ENCODE assay signal across 9 cellular contexts in genomic region chr2:97712175-97712574, GRCh38. TPM values are rescaled to one million over a fixed set of nuclear protein-coding genes. Genes with fewer than 3 reads are reported as not detected.
DNase-seq lines count a peak whose midpoint lies in the region; ATAC-seq and TF ChIP-seq lines count a peak whose summit lies in the region.
"Not testable (repeated sequence)": the region's sequence is repeated elsewhere in the genome, so short reads cannot be mapped to it uniquely, and the experiment has no call there.
"Had no signal": no experiment of that assay in that cellular context is flagged by ENCODE, and none has a peak within 500 bp of the region (broad histone marks: within the 10 kb centered on the region; RNA-seq: fewer than 3 reads in every experiment).

No MANE protein-coding gene starts in this region.

- not testable (repeated sequence) for H4K20me1 ChIP-seq in BLaER1 treated with 17β-estradiol and CSF1 and Interleukin-3, amounts not matched to agents 10 nM and 100 nM

- peak overlapping the region in 1 of 10 experiments; percentile 62; a peak in 1 of 20 replicates for H3K4me3 ChIP-seq in BLaER1 treated with 17β-estradiol and CSF1 and Interleukin-3, amounts not matched to agents 10 nM and 100 nM
- not testable (repeated sequence) for H3K4me3 ChIP-seq in mesendoderm (ENCODE audit: low read length)

- peaks cover 35% of the 10 kb centered on the region for H3K36me3 Mint-ChIP-seq in activated CD4-positive, alpha-beta T cell treated with anti-CD3 and anti-CD28 coated beads, Interleukin-2, amount 10 ng/mL, durations not matched to agents 24 days and 14 days (ENCODE audit: low read depth)
- H3K36me3 Mint-ChIP-seq in activated T-helper 1 cell treated with anti-CD3 and anti-CD28 coated beads, Interleukin-12 subunit alpha, Interleukin-12 subunit beta, Interleukin-2, Interleukin-4 antibody, amounts not matched to agents 30 ng/mL and 10 ng/mL and 1 ng/mL, durations not matched to agents 14 hours and 24 hours and 36 hours (ENCODE audit: low read depth), result peaks cover 33% of the 10 kb centered on the region
- peaks cover 34% of the 10 kb centered on the region for H3K36me3 Mint-ChIP-seq in activated naive CD8-positive, alpha-beta T cell treated with anti-CD3 and anti-CD28 coated beads, Interleukin-2, amount 50 U/mL, for 24 hours (ENCODE audit: low read depth)
- not testable (repeated sequence) for H3K36me3 Mint-ChIP-seq in neural crest cell (ENCODE audit: low read depth)

- not testable (repeated sequence) for DNase-seq in activated CD4-positive, alpha-beta T cell treated with anti-CD3 and anti-CD28 coated beads, Interleukin-2, amount 10 ng/mL, durations not matched to agents 24 days and 14 days; activated T-helper 1 cell treated with anti-CD3 and anti-CD28 coated beads, Interleukin-12 subunit alpha, Interleukin-12 subunit beta, Interleukin-2, Interleukin-4 antibody, amounts not matched to agents 30 ng/mL and 10 ng/mL and 1 ng/mL, durations not matched to agents 14 hours and 24 hours and 36 hours (ENCODE audit: low spot score); activated naive CD8-positive, alpha-beta T cell treated with anti-CD3 and anti-CD28 coated beads, Interleukin-2, amount 50 U/mL, for 24 hours; neural crest cell (ENCODE audit: low read depth, low spot score); stimulated activated naive CD8-positive, alpha-beta T cell treated with anti-CD3 and anti-CD28 coated beads, Interleukin-15, amount 100 ng/mL, for 72 hours
- peak; percentile 82 for DNase-seq in mesendoderm

- H2BK120ac ChIP-seq in mesendoderm (ENCODE audit: low read depth, low read length), result peak overlapping the region; percentile 93

- H3K27ac ChIP-seq in BLaER1 treated with 17β-estradiol and CSF1 and Interleukin-3, amounts not matched to agents 10 nM and 100 nM, result peak overlapping the region in 9 of 11 experiments; percentile 87 to 99 (median 95); a peak in 18 of 22 replicates
- peak overlapping the region; percentile 98 for H3K27ac ChIP-seq in KOPT-K1 (ENCODE audit: low read depth, low read length, poor library complexity, severe bottlenecking)
- peak overlapping the region; percentile 81 for H3K27ac ChIP-seq in mesendoderm (ENCODE audit: low read depth, low read length)

- TF ChIP-seq CTCF in neural crest cell (conservative IDR thresholded peaks at IDR 0.05), result not testable (repeated sequence)

- not testable (repeated sequence) for H2BK15ac ChIP-seq in mesendoderm (replicated peaks; ENCODE audit: low read depth)

- H3K79me2 ChIP-seq in mesendoderm (ENCODE audit: control insufficient read depth, insufficient read depth, low read length), result not testable (repeated sequence)

- not testable (repeated sequence) for H3K23ac ChIP-seq in mesendoderm (ENCODE audit: low read length)

- no CpG with 5 or more reads among the region's 9 CpGs for WGBS in mesendoderm (ENCODE audit: extremely low coverage, insufficient coverage, low lambda C conversion rate)

- H4K5ac ChIP-seq in mesendoderm (ENCODE audit: low read length), result not testable (repeated sequence)

- H3K9me3 Mint-ChIP-seq in activated CD4-positive, alpha-beta T cell treated with anti-CD3 and anti-CD28 coated beads, Interleukin-2, amount 10 ng/mL, durations not matched to agents 24 days and 14 days; activated T-helper 1 cell treated with anti-CD3 and anti-CD28 coated beads, Interleukin-12 subunit alpha, Interleukin-12 subunit beta, Interleukin-2, Interleukin-4 antibody, amounts not matched to agents 30 ng/mL and 10 ng/mL and 1 ng/mL, durations not matched to agents 14 hours and 24 hours and 36 hours; activated naive CD8-positive, alpha-beta T cell treated with anti-CD3 and anti-CD28 coated beads, Interleukin-2, amount 50 U/mL, for 24 hours; neural crest cell; stimulated activated naive CD8-positive, alpha-beta T cell treated with anti-CD3 and anti-CD28 coated beads, Interleukin-15, amount 100 ng/mL, for 72 hours: not testable (repeated sequence)

- not testable (repeated sequence) for H3K36me3 ChIP-seq in BLaER1 treated with 17β-estradiol and CSF1 and Interleukin-3, amounts not matched to agents 10 nM and 100 nM; mesendoderm (ENCODE audit: control insufficient read depth, insufficient read depth, low read length)
- peaks cover 27% of the 10 kb centered on the region for H3K36me3 ChIP-seq in KOPT-K1 (ENCODE audit: insufficient read depth, low read length)

- not testable (repeated sequence) for ATAC-seq in activated naive CD8-positive, alpha-beta T cell treated with anti-CD3 and anti-CD28 coated beads, Interleukin-2, amount 50 U/mL, for 24 hours; stimulated activated naive CD8-positive, alpha-beta T cell treated with anti-CD3 and anti-CD28 coated beads, Interleukin-15, amount 100 ng/mL, for 72 hours

- peak overlapping the region; percentile 100 for H3K27ac Mint-ChIP-seq in activated CD4-positive, alpha-beta T cell treated with anti-CD3 and anti-CD28 coated beads, Interleukin-2, amount 10 ng/mL, durations not matched to agents 24 days and 14 days
- peak overlapping the region; percentile 99 for H3K27ac Mint-ChIP-seq in activated T-helper 1 cell treated with anti-CD3 and anti-CD28 coated beads, Interleukin-12 subunit alpha, Interleukin-12 subunit beta, Interleukin-2, Interleukin-4 antibody, amounts not matched to agents 30 ng/mL and 10 ng/mL and 1 ng/mL, durations not matched to agents 14 hours and 24 hours and 36 hours
- H3K27ac Mint-ChIP-seq in activated naive CD8-positive, alpha-beta T cell treated with anti-CD3 and anti-CD28 coated beads, Interleukin-2, amount 50 U/mL, for 24 hours, result peak overlapping the region; percentile 100
- H3K27ac Mint-ChIP-seq in neural crest cell (ENCODE audit: unreplicated experiment), result peak overlapping the region; percentile 19
- H3K27ac Mint-ChIP-seq in stimulated activated naive CD8-positive, alpha-beta T cell treated with anti-CD3 and anti-CD28 coated beads, Interleukin-15, amount 100 ng/mL, for 72 hours, result peak overlapping the region; percentile 23 to 99

- not testable (repeated sequence) for H4K8ac ChIP-seq in mesendoderm (ENCODE audit: low read depth, low read length)

- peak overlapping the region; percentile 61 to 98 (median 92); a peak in 21 of 22 replicates for H3K4me2 ChIP-seq in BLaER1 treated with 17β-estradiol and CSF1 and Interleukin-3, amounts not matched to agents 10 nM and 100 nM
- H3K4me2 ChIP-seq in mesendoderm (ENCODE audit: low read length), result not testable (repeated sequence)

- H3K27me3 Mint-ChIP-seq in activated CD4-positive, alpha-beta T cell treated with anti-CD3 and anti-CD28 coated beads, Interleukin-2, amount 10 ng/mL, durations not matched to agents 24 days and 14 days; activated T-helper 1 cell treated with anti-CD3 and anti-CD28 coated beads, Interleukin-12 subunit alpha, Interleukin-12 subunit beta, Interleukin-2, Interleukin-4 antibody, amounts not matched to agents 30 ng/mL and 10 ng/mL and 1 ng/mL, durations not matched to agents 14 hours and 24 hours and 36 hours (ENCODE audit: insufficient read depth); activated naive CD8-positive, alpha-beta T cell treated with anti-CD3 and anti-CD28 coated beads, Interleukin-2, amount 50 U/mL, for 24 hours; neural crest cell (ENCODE audit: low read depth); stimulated activated naive CD8-positive, alpha-beta T cell treated with anti-CD3 and anti-CD28 coated beads, Interleukin-15, amount 100 ng/mL, for 72 hours: not testable (repeated sequence)

- H3K4me1 Mint-ChIP-seq in activated CD4-positive, alpha-beta T cell treated with anti-CD3 and anti-CD28 coated beads, Interleukin-2, amount 10 ng/mL, durations not matched to agents 24 days and 14 days, result peaks cover 60% of the 10 kb centered on the region
- H3K4me1 Mint-ChIP-seq in activated T-helper 1 cell treated with anti-CD3 and anti-CD28 coated beads, Interleukin-12 subunit alpha, Interleukin-12 subunit beta, Interleukin-2, Interleukin-4 antibody, amounts not matched to agents 30 ng/mL and 10 ng/mL and 1 ng/mL, durations not matched to agents 14 hours and 24 hours and 36 hours (ENCODE audit: low read depth), result peaks cover 58% of the 10 kb centered on the region
- H3K4me1 Mint-ChIP-seq in activated naive CD8-positive, alpha-beta T cell treated with anti-CD3 and anti-CD28 coated beads, Interleukin-2, amount 50 U/mL, for 24 hours, result peaks cover 66% of the 10 kb centered on the region
- H3K4me1 Mint-ChIP-seq in neural crest cell, result not testable (repeated sequence)
- peaks cover 69% of the 10 kb centered on the region for H3K4me1 Mint-ChIP-seq in stimulated activated naive CD8-positive, alpha-beta T cell treated with anti-CD3 and anti-CD28 coated beads, Interleukin-15, amount 100 ng/mL, for 72 hours

- peak overlapping the region; percentile 86 for H3K56ac ChIP-seq in mesendoderm (ENCODE audit: low read length)

- peak overlapping the region; percentile 92 for H3K18ac ChIP-seq in mesendoderm (ENCODE audit: low read length)

- not testable (repeated sequence) for H2AK5ac ChIP-seq in mesendoderm (ENCODE audit: low read length)

- peaks cover 34 to 100% (median 98%) of the 10 kb centered on the region in 10 experiments for H3K4me1 ChIP-seq in BLaER1 treated with 17β-estradiol and CSF1 and Interleukin-3, amounts not matched to agents 10 nM and 100 nM
- peaks cover 12% of the 10 kb centered on the region for H3K4me1 ChIP-seq in mesendoderm (ENCODE audit: control insufficient read depth, low read depth, low read length)

- not testable (repeated sequence) for H3K27me3 ChIP-seq in BLaER1 treated with 17β-estradiol and CSF1 and Interleukin-3, amounts not matched to agents 10 nM and 100 nM; mesendoderm (ENCODE audit: insufficient read depth, low read length, poor library complexity)

- H3K4me3 Mint-ChIP-seq in activated CD4-positive, alpha-beta T cell treated with anti-CD3 and anti-CD28 coated beads, Interleukin-2, amount 10 ng/mL, durations not matched to agents 24 days and 14 days, result peak overlapping the region; percentile 92
- H3K4me3 Mint-ChIP-seq in activated T-helper 1 cell treated with anti-CD3 and anti-CD28 coated beads, Interleukin-12 subunit alpha, Interleukin-12 subunit beta, Interleukin-2, Interleukin-4 antibody, amounts not matched to agents 30 ng/mL and 10 ng/mL and 1 ng/mL, durations not matched to agents 14 hours and 24 hours and 36 hours, result peak overlapping the region; percentile 94
- peak overlapping the region; percentile 97 for H3K4me3 Mint-ChIP-seq in activated naive CD8-positive, alpha-beta T cell treated with anti-CD3 and anti-CD28 coated beads, Interleukin-2, amount 50 U/mL, for 24 hours
- not testable (repeated sequence) for H3K4me3 Mint-ChIP-seq in neural crest cell
- peak overlapping the region; percentile 92 to 98 for H3K4me3 Mint-ChIP-seq in stimulated activated naive CD8-positive, alpha-beta T cell treated with anti-CD3 and anti-CD28 coated beads, Interleukin-15, amount 100 ng/mL, for 72 hours

- H3K4ac ChIP-seq in mesendoderm (ENCODE audit: low read depth, low read length), result peak overlapping the region; percentile 96

- peak overlapping the region in 8 of 11 experiments; percentile 85 to 95 (median 90); a peak in 16 of 22 replicates for H3K9ac ChIP-seq in BLaER1 treated with 17β-estradiol and CSF1 and Interleukin-3, amounts not matched to agents 10 nM and 100 nM
- H3K9ac ChIP-seq in mesendoderm (ENCODE audit: low read length), result not testable (repeated sequence)

- intact Hi-C loops in activated CD4-positive, alpha-beta T cell treated with anti-CD3 and anti-CD28 coated beads, Interleukin-2, amount 10 ng/mL, durations not matched to agents 24 days and 14 days (cut with micrococcal nuclease), result loop anchor here (10.0 kb wide), 1 partner anchor 283 kb away; the partner anchor contains the start of gene TMEM131
- intact Hi-C loops in activated T-helper 1 cell treated with anti-CD3 and anti-CD28 coated beads, Interleukin-12 subunit alpha, Interleukin-12 subunit beta, Interleukin-2, Interleukin-4 antibody, amounts not matched to agents 30 ng/mL and 10 ng/mL and 1 ng/mL, durations not matched to agents 14 hours and 24 hours and 36 hours (cut with micrococcal nuclease), result loop anchor here (5.0 kb wide), 1 partner anchor 895 kb away; the partner anchor contains the start of genes COA5 and UNC50

- H3K9me3 ChIP-seq in BLaER1 treated with 17β-estradiol and CSF1 and Interleukin-3, amounts not matched to agents 10 nM and 100 nM (replicated peaks in 1 of 11); KOPT-K1 (ENCODE audit: insufficient read depth, low read length, poor library complexity, severe bottlenecking): not testable (repeated sequence)

- H2BK5ac ChIP-seq in mesendoderm (ENCODE audit: low read length), result peak overlapping the region; percentile 98

- H3K79me1 ChIP-seq in mesendoderm (ENCODE audit: low read length), result not testable (repeated sequence)

RNA-seq across cellular contexts. Expression of gene ZAP70, which starts 1.2 kb away (rescaled TPM):
- 240 and 242 TPM in 2 replicates for total RNA-seq in activated CD4-positive, alpha-beta T cell treated with anti-CD3 and anti-CD28 coated beads, Interleukin-2, amount 10 ng/mL, durations not matched to agents 24 days and 14 days
- total RNA-seq in activated T-helper 1 cell treated with anti-CD3 and anti-CD28 coated beads, Interleukin-12 subunit alpha, Interleukin-12 subunit beta, Interleukin-2, Interleukin-4 antibody, amounts not matched to agents 30 ng/mL and 10 ng/mL and 1 ng/mL, durations not matched to agents 14 hours and 24 hours and 36 hours, result 302 and 313 TPM in 2 replicates
- 0.46 TPM for polyA plus RNA-seq in mesendoderm (2013, experiment 1 of 2)
- 0.63 TPM for polyA plus RNA-seq in mesendoderm (2013, experiment 2 of 2)
- total RNA-seq in neural crest cell, result 2.4 and 2.8 TPM in 2 replicates
- total RNA-seq: MCF 10A had no signal

RNA-seq across cellular contexts. Expression of gene C2orf92, which starts 42.7 kb away (rescaled TPM):
- 16.8 and 16.9 TPM in 2 replicates for total RNA-seq in activated CD4-positive, alpha-beta T cell treated with anti-CD3 and anti-CD28 coated beads, Interleukin-2, amount 10 ng/mL, durations not matched to agents 24 days and 14 days
- total RNA-seq in activated T-helper 1 cell treated with anti-CD3 and anti-CD28 coated beads, Interleukin-12 subunit alpha, Interleukin-12 subunit beta, Interleukin-2, Interleukin-4 antibody, amounts not matched to agents 30 ng/mL and 10 ng/mL and 1 ng/mL, durations not matched to agents 14 hours and 24 hours and 36 hours, result 16.1 and 17.2 TPM in 2 replicates
- 1.7 TPM for polyA plus RNA-seq in mesendoderm (2013, experiment 1 of 2)
- 1.7 TPM for polyA plus RNA-seq in mesendoderm (2013, experiment 2 of 2)
- 10.3 and 12.5 TPM in 2 replicates for total RNA-seq in neural crest cell

RNA-seq across cellular contexts. Expression of gene ACTR1B, which starts 48.3 kb away (rescaled TPM):
- 122 TPM in 2 replicates for total RNA-seq in activated CD4-positive, alpha-beta T cell treated with anti-CD3 and anti-CD28 coated beads, Interleukin-2, amount 10 ng/mL, durations not matched to agents 24 days and 14 days
- 101 and 102 TPM in 2 replicates for total RNA-seq in activated T-helper 1 cell treated with anti-CD3 and anti-CD28 coated beads, Interleukin-12 subunit alpha, Interleukin-12 subunit beta, Interleukin-2, Interleukin-4 antibody, amounts not matched to agents 30 ng/mL and 10 ng/mL and 1 ng/mL, durations not matched to agents 14 hours and 24 hours and 36 hours
- 16.6 TPM for polyA plus RNA-seq in mesendoderm (2013, experiment 1 of 2)
- 16.7 TPM for polyA plus RNA-seq in mesendoderm (2013, experiment 2 of 2)
- 62.6 and 63.4 TPM in 2 replicates for total RNA-seq in neural crest cell

Comparison
In these comparisons a context has a peak if more than half of its experiments do, and no peak if none do; other contexts are left out.
1. H3K27ac Mint-ChIP-seq: peak in every context shown above with its lines; median percentile 100 in activated CD4-positive, alpha-beta T cell treated with anti-CD3 and anti-CD28 coated beads, Interleukin-2, amount 10 ng/mL, durations not matched to agents 24 days and 14 days; 100 in activated naive CD8-positive, alpha-beta T cell treated with anti-CD3 and anti-CD28 coated beads, Interleukin-2, amount 50 U/mL, for 24 hours; 99 in activated T-helper 1 cell treated with anti-CD3 and anti-CD28 coated beads, Interleukin-12 subunit alpha, Interleukin-12 subunit beta, Interleukin-2, Interleukin-4 antibody, amounts not matched to agents 30 ng/mL and 10 ng/mL and 1 ng/mL, durations not matched to agents 14 hours and 24 hours and 36 hours; 61 in stimulated activated naive CD8-positive, alpha-beta T cell treated with anti-CD3 and anti-CD28 coated beads, Interleukin-15, amount 100 ng/mL, for 72 hours; 19 in neural crest cell.
2. RNA of gene ZAP70, which starts 1.2 kb away (total RNA-seq): 302 to 313 TPM in activated T-helper 1 cell treated with anti-CD3 and anti-CD28 coated beads, Interleukin-12 subunit alpha, Interleukin-12 subunit beta, Interleukin-2, Interleukin-4 antibody, amounts not matched to agents 30 ng/mL and 10 ng/mL and 1 ng/mL, durations not matched to agents 14 hours and 24 hours and 36 hours and 240 to 242 TPM in activated CD4-positive, alpha-beta T cell treated with anti-CD3 and anti-CD28 coated beads, Interleukin-2, amount 10 ng/mL, durations not matched to agents 24 days and 14 days; 2.4 to 2.8 TPM in neural crest cell; every median in the first group is over 10 times any median in the second.
3. Peak in every context shown above with its lines, with median percentiles within 50 percentile points of each other: H3K27ac ChIP-seq.